8 cellular contexts compared by ENCODE assay signal in the genomic region with DNA sequence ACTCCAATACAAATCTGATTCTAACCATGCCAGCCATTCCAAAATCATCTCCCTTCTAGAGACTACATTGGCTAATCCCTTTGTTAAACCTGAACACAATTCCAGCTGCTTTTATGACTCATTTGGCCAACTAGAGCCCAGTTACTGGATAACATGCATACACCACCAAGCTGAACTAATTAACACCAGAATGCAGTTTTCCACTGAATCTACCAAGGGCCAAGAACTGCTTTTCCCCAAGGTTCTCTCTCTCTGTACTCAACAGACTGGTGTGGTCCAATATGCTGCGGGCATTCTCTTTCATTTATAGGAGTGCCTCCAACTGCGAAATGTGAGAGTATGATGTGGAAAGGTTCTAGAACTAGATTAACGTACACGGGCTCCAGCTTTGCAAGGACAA. TPM values are rescaled to one million over a fixed set of nuclear protein-coding genes. Genes with fewer than 3 reads are reported as not detected.
DNase-seq lines count a peak whose midpoint lies in the region; ATAC-seq and TF ChIP-seq lines count a peak whose summit lies in the region.

No MANE protein-coding gene starts in this region.

- peak; percentile 17 for DNase-seq in SIG-M5 treated with dmso at 0.1 percent for 504 hours (lab: John Stamatoyannopoulos, UW; ENCODE audit: unreplicated experiment)
- DNase-seq in SIG-M5 (lab: John Stamatoyannopoulos, UW): no peak
- DNase-seq in RPMI8226: peak; percentile 42
- no peak for DNase-seq in esophagus muscularis mucosa (ENCODE audit: extremely low spot score)
- no peak for DNase-seq in islet precursor cell
- DNase-seq in GM10248 (ENCODE audit: extremely low spot score): no peak

- POLR2A ChIA-PET in GM10248 (lab: Yijun Ruan, JAX): no interaction called here

- peak overlapping the region; percentile 57 for H2AFZ ChIP-seq in neuron (ENCODE audit: low read depth, low read length)

- TF ChIP-seq EP300 in esophagus muscularis mucosa (IDR thresholded peaks at IDR 0.05): no peak

- H3K4me3 ChIP-seq in esophagus muscularis mucosa (peak overlapping the region; percentile 71 to 95 (median 86)), neuron (ENCODE audit: low read length) (peak overlapping the region; percentile 98)

- H3K27ac ChIP-seq in esophagus muscularis mucosa (replicated peaks in 1 of 4): peak overlapping the region; percentile 81 to 88 (median 84)

- H3K36me3 ChIP-seq in esophagus muscularis mucosa: peaks cover 0 to 10% (median 0%) of the 10 kb centered on the region in 4 donors
- H3K36me3 ChIP-seq in neuron (ENCODE audit: insufficient read depth, low read length): peaks cover 5% of the 10 kb centered on the region

- intact Hi-C loops in esophagus muscularis mucosa (cut with DNase I): loop anchor here (2.0 to 10.0 kb wide), 3 partner anchors 63 to 336 kb away; a partner anchor contains a TSS

- 19% methylated on average over 4 of the region's 4 CpGs for WGBS in esophagus muscularis mucosa

- H3K4me1 ChIP-seq in esophagus muscularis mucosa (peaks cover 28 to 64% (median 62%) of the 10 kb centered on the region in 4 donors), neuron (ENCODE audit: insufficient read depth, low read length) (peaks cover 17% of the 10 kb centered on the region)

- CTCF ChIA-PET in GM10248 (lab: Yijun Ruan, JAX): interaction anchor here (1.2 kb wide), 1 partner anchor 29 kb away, joined by 3 read pairs; no protein-coding TSS in a partner anchor

- TF ChIP-seq POLR2A in esophagus muscularis mucosa (IDR thresholded peaks at IDR 0.05; ENCODE audit: low read depth): no peak

- no peak for TF ChIP-seq CTCF in esophagus muscularis mucosa (IDR thresholded peaks at IDR 0.05)
- no peak for TF ChIP-seq CTCF in GM10248 (IDR thresholded peaks at IDR 0.05; ENCODE audit: control extremely low read depth, extremely low read depth, low read depth, missing control alignments)

- H3K9me3 ChIP-seq in esophagus muscularis mucosa: no peaks in the 10 kb centered on the region
- H3K9me3 ChIP-seq in neuron (ENCODE audit: low read length): no peaks in the 10 kb centered on the region

- no peak for ATAC-seq in HG03521 (IDR thresholded peaks at IDR 0.05; ENCODE audit: unreplicated experiment)

- H3K27me3 ChIP-seq in esophagus muscularis mucosa: no peaks in the 10 kb centered on the region
- H3K27me3 ChIP-seq in neuron (ENCODE audit: insufficient read depth, low read length): no peaks in the 10 kb centered on the region

RNA-seq across cellular contexts. Expression of a gene that starts 1.5 kb away (rescaled TPM):
- 10 to 100 TPM; 13.3 to 31.6 (median 19.6) TPM for total RNA-seq in esophagus muscularis mucosa

RNA-seq across cellular contexts. Expression of a gene that starts 27.0 kb away (rescaled TPM):
- 10 to 100 TPM; 47.3 to 75.4 (median 59.8) TPM for total RNA-seq in esophagus muscularis mucosa

RNA-seq across cellular contexts. Expression of a gene that starts 44.7 kb away (rescaled TPM):
- total RNA-seq in esophagus muscularis mucosa: 10 to 100 TPM; 19.9 to 35.7 (median 25.2) TPM

Comparison
In these comparisons a context has a peak if more than half of its experiments do, and no peak if none do; other contexts are left out.
1. DNase-seq: peak in SIG-M5 treated with dmso at 0.1 percent for 504 hours (single experiment) and RPMI8226 (single experiment); none in SIG-M5 (single experiment), esophagus muscularis mucosa (single experiment), islet precursor cell (single experiment) and GM10248 (single experiment).